8 cellular contexts compared by ENCODE assay signal in the genomic region with DNA sequence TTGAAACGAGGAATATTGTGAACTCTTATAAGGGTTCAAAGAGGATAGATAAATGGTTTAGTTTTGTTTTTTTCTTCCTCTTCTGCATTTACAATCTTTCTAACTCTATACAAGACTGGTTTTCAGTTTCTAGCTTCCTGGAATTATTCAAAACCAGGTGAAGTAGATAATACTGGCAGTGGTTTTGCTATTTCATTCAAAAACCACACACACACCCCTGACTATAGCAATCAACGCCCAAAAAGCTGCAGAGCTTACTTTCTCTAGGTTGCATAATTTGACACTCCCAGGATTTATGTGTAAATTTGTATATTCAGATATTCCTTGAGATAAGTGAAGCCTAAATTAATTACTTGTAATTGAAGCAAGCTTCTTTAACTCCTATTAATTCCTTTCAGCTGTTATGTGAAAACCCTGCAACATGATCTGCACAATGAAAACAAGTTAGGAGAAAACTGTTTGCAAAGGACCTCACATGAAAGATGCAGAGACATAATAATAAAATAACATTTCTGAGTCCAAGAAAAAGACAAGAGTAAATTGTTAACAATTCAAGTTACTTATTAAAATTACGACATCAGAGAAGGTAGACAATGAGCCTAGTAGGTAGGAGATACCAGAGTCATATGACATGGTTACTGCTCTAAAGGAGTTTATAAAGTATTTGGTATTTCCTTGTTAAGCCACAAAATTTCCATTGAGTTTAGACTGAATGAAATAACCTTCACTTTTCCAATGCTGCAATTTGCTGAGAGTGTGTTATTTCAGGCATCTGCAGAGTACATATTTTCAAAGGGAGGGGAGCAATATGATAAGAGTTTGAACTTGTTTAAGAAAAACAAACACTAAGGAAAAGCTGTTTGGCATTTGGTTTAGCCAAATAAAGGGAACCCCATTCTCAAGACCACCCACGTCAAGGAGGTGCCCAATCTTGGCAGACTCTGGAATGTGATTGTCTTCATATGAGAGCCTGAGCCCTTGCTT. TPM values are rescaled to one million over a fixed set of nuclear protein-coding genes. Genes with fewer than 3 reads are reported as not detected.
DNase-seq lines count a peak whose midpoint lies in the region; ATAC-seq and TF ChIP-seq lines count a peak whose summit lies in the region.

No MANE protein-coding gene starts in this region.

- H3K9ac ChIP-seq in colonic mucosa (ENCODE audit: low read depth in 2 of 2, low read length in 2 of 2) = peak overlapping the region in 1 of 2 donors; percentile 16

- H3K4me1 Mint-ChIP-seq in activated T-cell treated with anti-CD3 and anti-CD28 coated beads, Interleukin-2, amount 50 U/mL, for 24 hours (ENCODE audit: low read depth) = peaks cover 53% of the 10 kb centered on the region
- peaks cover 21 to 57% (median 35%) of the 10 kb centered on the region in 7 donors for H3K4me1 Mint-ChIP-seq in naive thymus-derived CD4-positive, alpha-beta T cell

- DNase-seq in activated T-cell treated with anti-CD3 and anti-CD28 coated beads, Interleukin-2, amount 50 U/mL, for 24 hours = no peak
- DNase-seq in activated T-cell treated with anti-CD3 and anti-CD28 coated beads, Interleukin-2, amount 50 U/mL, for 48 hours = no peak
- peak; percentile 96 for DNase-seq in OCI-M1 (lab: John Stamatoyannopoulos, UW)
- DNase-seq in colonic mucosa = peak; percentile 25
- peak in 6 of 9 donors; percentile 32 to 58 (median 42) for DNase-seq in naive thymus-derived CD4-positive, alpha-beta T cell
- DNase-seq in amygdala (lab: John Stamatoyannopoulos, UW) = no peak
- no peak for DNase-seq in hypothalamus (lab: John Stamatoyannopoulos, UW)

- H3K27me3 Mint-ChIP-seq in activated T-cell treated with anti-CD3 and anti-CD28 coated beads, Interleukin-2, amount 50 U/mL, for 24 hours = no peaks in the 10 kb centered on the region
- no peaks in the 10 kb centered on the region for H3K27me3 Mint-ChIP-seq in naive thymus-derived CD4-positive, alpha-beta T cell

- intact Hi-C loops in colonic mucosa (cut with DNase I) = no loop called here
- intact Hi-C loops in naive thymus-derived CD4-positive, alpha-beta T cell (cut with micrococcal nuclease) = loop anchor here (1.0 to 10.0 kb wide), 3 partner anchors 24 to 1261 kb away; a partner anchor contains a TSS

- H3K9me3 ChIP-seq in colonic mucosa = no peaks in the 10 kb centered on the region
- no peaks in the 10 kb centered on the region for H3K9me3 ChIP-seq in naive thymus-derived CD4-positive, alpha-beta T cell (ENCODE audit: control insufficient read depth in 2 of 3, low read length in 3 of 3)

- ATAC-seq in naive thymus-derived CD4-positive, alpha-beta T cell = no peak
- ATAC-seq in HG03045 (IDR thresholded peaks at IDR 0.05; ENCODE audit: unreplicated experiment) = no peak

- no peaks in the 10 kb centered on the region for H3K36me3 ChIP-seq in colonic mucosa
- peaks cover 0 to 14% (median 0%) of the 10 kb centered on the region in 3 experiments for H3K36me3 ChIP-seq in naive thymus-derived CD4-positive, alpha-beta T cell (ENCODE audit: control insufficient read depth in 2 of 3, insufficient read depth in 3 of 3, low read length in 3 of 3)

- CTCF ChIA-PET in naive thymus-derived CD4-positive, alpha-beta T cell (lab: Charles Lee) = interaction anchor here (0.5 to 5.6 kb wide), 18 partner anchors 14 to 101 kb away, joined by 3 to 77 read pairs (median 10); a partner anchor contains a TSS

- no peaks in the 10 kb centered on the region for H3K4me1 ChIP-seq in colonic mucosa
- peaks cover 17 to 21% of the 10 kb centered on the region in 2 donors for H3K4me1 ChIP-seq in naive thymus-derived CD4-positive, alpha-beta T cell (ENCODE audit: control insufficient read depth in 2 of 2, insufficient read depth in 2 of 2, low read length in 2 of 2)

- no peaks in the 10 kb centered on the region for H3K9me3 Mint-ChIP-seq in activated T-cell treated with anti-CD3 and anti-CD28 coated beads, Interleukin-2, amount 50 U/mL, for 24 hours
- peaks cover 0 to 6% (median 0%) of the 10 kb centered on the region in 11 donors for H3K9me3 Mint-ChIP-seq in naive thymus-derived CD4-positive, alpha-beta T cell

- no peak for TF ChIP-seq CTCF in colonic mucosa (IDR thresholded peaks at IDR 0.05)

- no peak overlapping the region for H3K4me3 ChIP-seq in colonic mucosa
- peak overlapping the region; percentile 80 for H3K4me3 ChIP-seq in naive thymus-derived CD4-positive, alpha-beta T cell (ENCODE audit: low read length)

- POLR2A ChIA-PET in naive thymus-derived CD4-positive, alpha-beta T cell (lab: Charles Lee) = interaction anchor here (0.8 to 8.9 kb wide), 24 partner anchors 7 to 1184 kb away, joined by 3 to 282 read pairs (median 24); a partner anchor contains a TSS

- H3K27me3 ChIP-seq in colonic mucosa = no peaks in the 10 kb centered on the region
- H3K27me3 ChIP-seq in naive thymus-derived CD4-positive, alpha-beta T cell (ENCODE audit: control insufficient read depth in 2 of 2, insufficient read depth in 2 of 2, low read length in 2 of 2) = no peaks in the 10 kb centered on the region

- peak overlapping the region; percentile 99 for H3K27ac Mint-ChIP-seq in activated T-cell treated with anti-CD3 and anti-CD28 coated beads, Interleukin-2, amount 50 U/mL, for 24 hours
- H3K27ac Mint-ChIP-seq in naive thymus-derived CD4-positive, alpha-beta T cell = peak overlapping the region; percentile 98 to 100 (median 100)

- peak overlapping the region; percentile 100 for H3K27ac ChIP-seq in colonic mucosa
- peak overlapping the region; percentile 98 for H3K27ac ChIP-seq in naive thymus-derived CD4-positive, alpha-beta T cell (ENCODE audit: low read depth, low read length)

- peaks cover 26% of the 10 kb centered on the region for H3K36me3 Mint-ChIP-seq in activated T-cell treated with anti-CD3 and anti-CD28 coated beads, Interleukin-2, amount 50 U/mL, for 24 hours (ENCODE audit: low read depth)
- peaks cover 0 to 20% (median 4%) of the 10 kb centered on the region in 5 donors for H3K36me3 Mint-ChIP-seq in naive thymus-derived CD4-positive, alpha-beta T cell

- H3K4me3 Mint-ChIP-seq in activated T-cell treated with anti-CD3 and anti-CD28 coated beads, Interleukin-2, amount 50 U/mL, for 24 hours = peak overlapping the region; percentile 91
- peak overlapping the region; percentile 90 to 98 (median 95) for H3K4me3 Mint-ChIP-seq in naive thymus-derived CD4-positive, alpha-beta T cell

RNA-seq across cellular contexts. Expression of a gene that starts 1.6 kb away (rescaled TPM):
- total RNA-seq in colonic mucosa = 10 to 100 TPM; 81.5 to 87.6 TPM
- total RNA-seq in naive thymus-derived CD4-positive, alpha-beta T cell = 10 to 100 TPM; 58.9 to 99.6 (median 74.7) TPM
- polyA plus RNA-seq in naive thymus-derived CD4-positive, alpha-beta T cell = 10 to 100 TPM; 67.4 to 98.5 TPM

RNA-seq across cellular contexts. Expression of a gene that starts 53.5 kb away (rescaled TPM):
- total RNA-seq in colonic mucosa = 100 to 1,000 TPM; 147 to 278 TPM
- total RNA-seq in naive thymus-derived CD4-positive, alpha-beta T cell = 100 to 1,000 TPM; 151 to 311 (median 184) TPM
- 10 to 100 TPM; 53.3 to 69.0 TPM for polyA plus RNA-seq in naive thymus-derived CD4-positive, alpha-beta T cell

Comparison
In these comparisons a context has a peak if more than half of its experiments do, and no peak if none do; other contexts are left out.
1. DNase-seq: peak in OCI-M1 (single experiment), colonic mucosa (single experiment) and naive thymus-derived CD4-positive, alpha-beta T cell (6 of 9); none in activated T-cell treated with anti-CD3 and anti-CD28 coated beads, Interleukin-2, amount 50 U/mL, for 24 hours (single experiment), activated T-cell treated with anti-CD3 and anti-CD28 coated beads, Interleukin-2, amount 50 U/mL, for 48 hours (0 of 2), amygdala (0 of 56) and hypothalamus (0 of 51).